Comparison of ENCODE assay signal across 8 cellular contexts in genomic region chr13:76884167-76884566, GRCh38. TPM values are rescaled to one million over a fixed set of nuclear protein-coding genes. Genes with fewer than 3 reads are reported as not detected.
DNase-seq lines count a peak whose midpoint lies in the region; ATAC-seq, FAIRE-seq and TF ChIP-seq lines count a peak whose summit lies in the region.

No MANE protein-coding gene starts in this region.

- no peaks in the 10 kb centered on the region for H3K36me3 Mint-ChIP-seq in effector memory CD8-positive, alpha-beta T cell (ENCODE audit: insufficient read depth)

- peak; percentile 58 for FAIRE-seq in GM12891 (lab: Jason Lieb, UNC)
- FAIRE-seq in HTR-8/SVneo (lab: Jason Lieb, UNC), result no peak

- no peak overlapping the region for H3K27ac Mint-ChIP-seq in effector memory CD8-positive, alpha-beta T cell

- TF ChIP-seq POLR2A in GM12891 (IDR thresholded peaks at IDR 0.05; ENCODE audit: low read depth, low read length), result no peak

- H3K4me1 Mint-ChIP-seq in effector memory CD8-positive, alpha-beta T cell (ENCODE audit: low read depth in 2 of 2), result peaks cover 7 to 13% of the 10 kb centered on the region in 2 donors

- H3K27ac ChIP-seq in mucosa of rectum (ENCODE audit: low read depth in 2 of 2, low read length in 2 of 2), result peak overlapping the region; percentile 86 to 90

- H3K9me3 ChIP-seq in mucosa of rectum (ENCODE audit: control insufficient read depth in 2 of 2, low read length in 2 of 2) (no peaks in the 10 kb centered on the region), HAP-1 (no peaks in the 10 kb centered on the region)

- H3K27me3 Mint-ChIP-seq in effector memory CD8-positive, alpha-beta T cell, result peaks cover 42 to 53% of the 10 kb centered on the region in 2 donors

- no peaks in the 10 kb centered on the region for H3K36me3 ChIP-seq in mucosa of rectum (ENCODE audit: control insufficient read depth in 2 of 2, insufficient read depth in 2 of 2, low read length in 2 of 2)
- no peaks in the 10 kb centered on the region for H3K36me3 ChIP-seq in HAP-1 (replicated peaks)

- in situ Hi-C loops in ACHN (cut with HindIII; ENCODE audit: low pct_ligation_motif_present, low pct_unique_long_range_greater_than_20kb, low sequenced_read_pairs) (no loop called here), HAP-1 (cut with MboI; ENCODE audit: low sequenced_read_pairs) (no loop called here)

- H3K4me1 ChIP-seq in mucosa of rectum (ENCODE audit: control insufficient read depth in 2 of 2, insufficient read depth in 2 of 2, low read length in 2 of 2), result peaks cover 8% of the 10 kb centered on the region in 2 donors
- H3K4me1 ChIP-seq in HAP-1, result no peaks in the 10 kb centered on the region

- peak overlapping the region; percentile 71 to 91 for H3K9ac ChIP-seq in mucosa of rectum (ENCODE audit: low read depth in 1 of 2, low read length in 2 of 2)

- no peaks in the 10 kb centered on the region for H3K9me3 Mint-ChIP-seq in effector memory CD8-positive, alpha-beta T cell

- no peak for ATAC-seq in effector memory CD8-positive, alpha-beta T cell (replicated peaks)

- H3K27me3 ChIP-seq in mucosa of rectum (ENCODE audit: control insufficient read depth in 2 of 2, insufficient read depth in 2 of 2, low read length in 2 of 2), result no peaks in the 10 kb centered on the region
- peaks cover 24% of the 10 kb centered on the region for H3K27me3 ChIP-seq in HAP-1 (ENCODE audit: low read depth)

- H3K4me3 ChIP-seq in mucosa of rectum (ENCODE audit: low read length in 2 of 2) (peak overlapping the region; percentile 79 to 83), HAP-1 (no peak overlapping the region)

- H3K4me3 Mint-ChIP-seq in effector memory CD8-positive, alpha-beta T cell, result peak overlapping the region; percentile 75 to 77

- DNase-seq in ACHN (peak; percentile 44), GM12891 (ENCODE audit: insufficient read length, low spot score) (no peak), RPMI7951 (ENCODE audit: low read depth) (peak; percentile 42), HTR-8/SVneo (ENCODE audit: insufficient read length, low spot score) (no peak), HAP-1 (ENCODE audit: low spot score in 2 of 2) (no peak), DMS79 treated with DMSO at 0.1 percent for 48 hours (lab: John Stamatoyannopoulos, UW) (no peak)
- DNase-seq in effector memory CD8-positive, alpha-beta T cell, result no peak

TF ChIP-seq in GM12891, 5 proteins besides CTCF, POLR2A, EP300 and RAD21:
- TF ChIP-seq POU2F2 (IDR thresholded peaks at IDR 0.05; ENCODE audit: low read depth, low read length) (no peak), TAF1 (IDR thresholded peaks at IDR 0.05; ENCODE audit: low read depth, low read length) (no peak), SPI1 (IDR thresholded peaks at IDR 0.05; ENCODE audit: low read depth, low read length) (no peak), POLR2AphosphoS5 (IDR thresholded peaks at IDR 0.05; ENCODE audit: low read depth, low read length) (no peak), PAX5 (IDR thresholded peaks at IDR 0.05; ENCODE audit: insufficient read depth, low read length, severe bottlenecking) (no peak)

RNA-seq across cellular contexts. Expression of gene KCTD12, which starts 2.0 kb away (rescaled TPM):
- polyA plus RNA-seq in GM12891 (2012; ENCODE audit: low read depth, missing spikeins), result 3.0 TPM
- 16.2 and 18.5 TPM in 2 replicates for total RNA-seq in RPMI7951 (2014; rRNA removed; shearing (Covaris generic))

Comparison
In these comparisons a context has a peak if more than half of its experiments do, and no peak if none do; other contexts are left out.
1. DNase-seq: peak in ACHN (single experiment) and RPMI7951 (single experiment); none in GM12891 (single experiment), effector memory CD8-positive, alpha-beta T cell (0 of 3), HTR-8/SVneo (single experiment), HAP-1 (0 of 2) and DMS79 treated with DMSO at 0.1 percent for 48 hours (single experiment).